10 cellular contexts compared by ENCODE assay signal in genomic region chr17:59093702-59094231, GRCh38. TPM values are rescaled to one million over a fixed set of nuclear protein-coding genes. Genes with fewer than 3 reads are reported as not detected.
DNase-seq lines count a peak whose midpoint lies in the region; ATAC-seq and TF ChIP-seq lines count a peak whose summit lies in the region.
"Had no signal": no experiment of that assay in that cellular context is flagged by ENCODE, and none has a peak within 500 bp of the region (broad histone marks: within the 10 kb centered on the region; RNA-seq: fewer than 3 reads in every experiment).

No MANE protein-coding gene starts in this region.

- POLR2A ChIA-PET in BJ (lab: Charles Lee) = no interaction called here
- POLR2A ChIA-PET in Panc1 (lab: Charles Lee) = no interaction called here

- TF ChIP-seq EP300 in esophagus muscularis mucosa (IDR thresholded peaks at IDR 0.05) = no peak

- no peaks in the 10 kb centered on the region for H3K9me3 ChIP-seq in Panc1 (ENCODE audit: control insufficient read depth, insufficient read depth, low read depth, low read length)
- H3K9me3 ChIP-seq in esophagus muscularis mucosa = no peaks in the 10 kb centered on the region

- WGBS in esophagus muscularis mucosa = 29% methylated on average over 8 of the region's 8 CpGs

- peak overlapping the region; percentile 81 for H3K27ac ChIP-seq in Panc1 (ENCODE audit: low read length)
- peak overlapping the region in 3 of 4 donors; percentile 4 to 45 (median 35) for H3K27ac ChIP-seq in esophagus muscularis mucosa (replicated peaks in 1 of 4)

- no peaks in the 10 kb centered on the region for H3K36me3 ChIP-seq in BJ (ENCODE audit: control insufficient read depth, insufficient read depth, low read length)
- H3K36me3 ChIP-seq in Panc1 (ENCODE audit: control insufficient read depth, insufficient read depth, low read length) = peaks cover 2% of the 10 kb centered on the region; the same call in 1 of the 2 replicates
- peaks cover 11 to 17% (median 15%) of the 10 kb centered on the region in 4 donors for H3K36me3 ChIP-seq in esophagus muscularis mucosa

- H3K4me1 ChIP-seq in Panc1 (ENCODE audit: control insufficient read depth, insufficient read depth, low read length) = peaks cover 24% of the 10 kb centered on the region
- H3K4me1 ChIP-seq in esophagus muscularis mucosa = peaks cover 14 to 17% (median 16%) of the 10 kb centered on the region in 4 donors

- DNase-seq in BJ (ENCODE audit: low read depth) = peak; percentile 96
- DNase-seq in Panc1 (ENCODE audit: low read depth, low spot score) = no peak
- DNase-seq in esophagus muscularis mucosa (ENCODE audit: extremely low spot score) = no peak
- DNase-seq in non-pigmented ciliary epithelial cell (ENCODE audit: low read depth) = peak; percentile 89
- DNase-seq in RPMI8226 = no peak
- no peak for DNase-seq in KBM-7
- DNase-seq in SK-N-DZ (ENCODE audit: low spot score) = no peak
- DNase-seq: hippocampal formation, NCI-H345 had no signal

- H3K4me3 ChIP-seq in BJ (ENCODE audit: low read depth, low read length) (no peak overlapping the region), Panc1 (ENCODE audit: low read depth in 2 of 2, low read length in 2 of 2) (peak overlapping the region in 1 of 2 experiments; percentile 14; a peak in 2 of 4 replicates), esophagus muscularis mucosa (peak overlapping the region in 1 of 4 donors; percentile 13)

- in situ Hi-C loops in Panc1 (cut with HindIII; ENCODE audit: low pct_unique_long_range_greater_than_20kb, low sequenced_read_pairs) = no loop called here
- in situ Hi-C loops in KBM-7 (cut with MboI; ENCODE audit: low pct_unique_long_range_greater_than_20kb, low sequenced_read_pairs) = no loop called here

- BruUV-seq in Panc1 (replicated peaks; lab: Mats Ljungman, UMichigan) = no TSS peak

- no peak for TF ChIP-seq POLR2A in esophagus muscularis mucosa (IDR thresholded peaks at IDR 0.05; ENCODE audit: low read depth)

- intact Hi-C loops in Panc1 (cut with micrococcal nuclease; ENCODE audit: unreplicated experiment) (no loop called here), esophagus muscularis mucosa (cut with DNase I) (no loop called here)

- ATAC-seq in Panc1 (peak; percentile 91), GM21360 (IDR thresholded peaks at IDR 0.05; ENCODE audit: unreplicated experiment) (no peak)

- TF ChIP-seq CTCF in BJ (IDR thresholded peaks at IDR 0.05; ENCODE audit: insufficient read depth, low read depth, low read length) = no peak
- TF ChIP-seq CTCF in Panc1 (IDR thresholded peaks at IDR 0.05) = no peak
- no peak for TF ChIP-seq CTCF in esophagus muscularis mucosa (IDR thresholded peaks at IDR 0.05)

- H3K27me3 ChIP-seq in BJ (ENCODE audit: control insufficient read depth, insufficient read depth, low read length) = no peaks in the 10 kb centered on the region
- no peaks in the 10 kb centered on the region for H3K27me3 ChIP-seq in Panc1 (ENCODE audit: control insufficient read depth, insufficient read depth, low read length)
- no peaks in the 10 kb centered on the region for H3K27me3 ChIP-seq in esophagus muscularis mucosa

- CTCF ChIA-PET in BJ (lab: Yijun Ruan, JAX) (interaction anchor here (1.2 to 1.3 kb wide), 2 partner anchors 10 to 11 kb away, joined by 3 read pairs; no protein-coding TSS in a partner anchor), Panc1 (lab: Charles Lee) (no interaction called here)

RNA-seq across cellular contexts. Expression of gene TRIM37, which starts 12.9 kb away (rescaled TPM):
- 20.6 and 20.9 TPM in 2 replicates for polyA plus RNA-seq in BJ (2011; rRNA removed)
- polyA minus RNA-seq in BJ (2011; rRNA and poly(A)+ RNA removed) = 24.0 and 26.9 TPM in 2 replicates
- total RNA-seq in Panc1 (2021; ENCODE audit: unreplicated experiment) (43.3 TPM), esophagus muscularis mucosa (10 to 100 TPM; 23.4 to 27.5 (median 25.3) TPM)
- polyA plus RNA-seq in Panc1 (2012; ENCODE audit: insufficient read length) = 19.0 TPM
- polyA plus RNA-seq in SK-N-DZ (2014; cell fraction: cytosol; rRNA removed) = 46.7 and 51.1 TPM in 2 replicates
- polyA plus RNA-seq in SK-N-DZ (2014; cell fraction: nucleus; rRNA removed) = 32.2 and 32.5 TPM in 2 replicates

Comparison
In these comparisons a context has a peak if more than half of its experiments do, and no peak if none do; other contexts are left out.
1. DNase-seq: peak in BJ (single experiment) and non-pigmented ciliary epithelial cell (single experiment); none in Panc1 (single experiment), esophagus muscularis mucosa (single experiment), RPMI8226 (single experiment), KBM-7 (single experiment) and SK-N-DZ (single experiment).